ENCODE assay signal across 12 cellular contexts in the genomic region with DNA sequence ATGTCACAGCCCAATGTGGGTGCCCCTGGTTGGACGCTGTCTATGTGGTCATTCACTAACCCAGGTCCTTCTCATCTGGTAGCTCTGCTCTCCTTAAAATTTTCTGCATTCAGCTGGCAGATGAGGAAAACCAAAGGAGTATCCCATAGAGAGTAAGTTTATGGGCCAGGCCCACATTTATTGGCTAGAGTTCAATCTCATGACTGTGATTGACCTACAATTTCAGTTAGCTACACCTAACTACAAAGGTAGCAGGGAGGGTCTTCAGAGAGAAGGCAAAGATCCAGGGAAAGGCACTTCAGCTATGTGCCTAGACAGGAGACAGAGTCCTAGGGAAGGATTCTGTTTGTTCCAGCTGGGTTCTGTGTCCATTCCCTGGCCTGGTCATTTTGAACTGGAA. TPM values are rescaled to one million over a fixed set of nuclear protein-coding genes. Genes with fewer than 3 reads are reported as not detected.
DNase-seq lines count a peak whose midpoint lies in the region; ATAC-seq and TF ChIP-seq lines count a peak whose summit lies in the region.
"Had no signal": no experiment of that assay in that cellular context is flagged by ENCODE, and none has a peak within 500 bp of the region (broad histone marks: within the 10 kb centered on the region; RNA-seq: fewer than 3 reads in every experiment).

No MANE protein-coding gene starts in this region.

- peaks cover 43 to 61% of the 10 kb centered on the region in 2 donors for H3K4me1 Mint-ChIP-seq in natural killer cell
- H3K4me1 Mint-ChIP-seq in Caco-2 (ENCODE audit: low read depth, unreplicated experiment), result no peaks in the 10 kb centered on the region

- 94 to 100% methylated on average over 1 of the region's 1 CpG for WGBS in GM23248 (ENCODE audit: low coverage in 1 of 2, low lambda C conversion rate in 2 of 2, missing lambda C conversion rate in 2 of 2), 2 experiments

- peak overlapping the region; percentile 77 to 98 (median 89) for H3K4me2 ChIP-seq in BLaER1 treated with 17β-estradiol and CSF1 and Interleukin-3, amounts not matched to agents 10 nM and 100 nM
- peak overlapping the region; percentile 51 for H3K4me2 ChIP-seq in GM23248 (ENCODE audit: unreplicated experiment)

- H4K20me1 ChIP-seq in BLaER1 treated with 17β-estradiol and CSF1 and Interleukin-3, amounts not matched to agents 10 nM and 100 nM, result no peaks in the 10 kb centered on the region
- H4K20me1 ChIP-seq in GM23248 (ENCODE audit: insufficient read depth), result no peaks in the 10 kb centered on the region

- no peaks in the 10 kb centered on the region for H3K36me3 ChIP-seq in BLaER1 treated with 17β-estradiol and CSF1 and Interleukin-3, amounts not matched to agents 10 nM and 100 nM
- H3K36me3 ChIP-seq in GM23248 (ENCODE audit: low read depth) (no peaks in the 10 kb centered on the region), Caco-2 (ENCODE audit: control insufficient read depth, insufficient read depth, low read length) (no peaks in the 10 kb centered on the region)

- H3K9me3 ChIP-seq in BLaER1 treated with 17β-estradiol and CSF1 and Interleukin-3, amounts not matched to agents 10 nM and 100 nM (replicated peaks in 1 of 11), result peaks cover 0 to 5% (median 0%) of the 10 kb centered on the region in 11 experiments; a peak in 1 of 22 replicates
- H3K9me3 ChIP-seq in GM23248 (ENCODE audit: low read depth), result no peaks in the 10 kb centered on the region
- no peaks in the 10 kb centered on the region for H3K9me3 ChIP-seq in Caco-2

- CTCF ChIA-PET in Caco-2 (lab: Charles Lee), result no interaction called here

- peak overlapping the region in 3 of 10 experiments; percentile 8 to 30 (median 8); a peak in 3 of 20 replicates for H3K4me3 ChIP-seq in BLaER1 treated with 17β-estradiol and CSF1 and Interleukin-3, amounts not matched to agents 10 nM and 100 nM
- H3K4me3 ChIP-seq in GM23248 (no peak overlapping the region), Caco-2 (ENCODE audit: low read depth, low read length) (no peak overlapping the region)

- peak overlapping the region; percentile 88 to 96 for H3K27ac Mint-ChIP-seq in activated naive CD4-positive, alpha-beta T cell treated with anti-CD3 and anti-CD28 coated beads, Interleukin-2, amount 50 U/mL, for 72 hours
- H3K27ac Mint-ChIP-seq in natural killer cell (peak overlapping the region; percentile 90 to 96), Caco-2 (ENCODE audit: unreplicated experiment) (no peak overlapping the region)

- H3K4me1 ChIP-seq in BLaER1 treated with 17β-estradiol and CSF1 and Interleukin-3, amounts not matched to agents 10 nM and 100 nM, result peaks cover 66 to 72% (median 68%) of the 10 kb centered on the region in 10 experiments
- H3K4me1 ChIP-seq in GM23248 (ENCODE audit: insufficient read depth) (peaks cover 44% of the 10 kb centered on the region), Caco-2 (no peaks in the 10 kb centered on the region)

- POLR2A ChIA-PET in Caco-2 (lab: Charles Lee), result no interaction called here

- H3K9me2 ChIP-seq in GM23248 (ENCODE audit: insufficient read depth), result no peaks in the 10 kb centered on the region

- no peak for ATAC-seq in activated naive CD4-positive, alpha-beta T cell treated with anti-CD3 and anti-CD28 coated beads, Interleukin-2, amount 50 U/mL, for 72 hours
- ATAC-seq in natural killer cell (no peak), GM19452 (IDR thresholded peaks at IDR 0.05; ENCODE audit: unreplicated experiment) (no peak)

- H2AFZ ChIP-seq in GM23248, result no peak overlapping the region

- no peak for DNase-seq in GM23248
- DNase-seq in activated naive CD4-positive, alpha-beta T cell treated with anti-CD3 and anti-CD28 coated beads, Interleukin-2, amount 50 U/mL, for 72 hours (ENCODE audit: low spot score in 2 of 2), result no peak
- no peak for DNase-seq in natural killer cell
- DNase-seq in GM13977 (ENCODE audit: low spot score), result no peak
- no peak for DNase-seq in Caco-2
- no peak for DNase-seq in NCI-H146 (lab: John Stamatoyannopoulos, UW)
- DNase-seq: erythroblast, kidney glomerular epithelial cell, NCI-H187 treated with DMSO at 0.1 percent for 48 hours, NCI-H510A treated with DMSO at 0.1 percent for 48 hours had no signal

- in situ Hi-C loops in GM23248 (cut with MboI) (no loop called here), GM13977 (cut with MboI; ENCODE audit: low pct_unique_long_range_greater_than_20kb, low sequenced_read_pairs, unreplicated experiment) (no loop called here)

- intact Hi-C loops in natural killer cell (cut with micrococcal nuclease) (no loop called here), Caco-2 (cut with micrococcal nuclease; ENCODE audit: unreplicated experiment) (no loop called here)

- peaks cover 51% of the 10 kb centered on the region for H3F3A ChIP-seq in GM23248 (ENCODE audit: insufficient read depth)

- H3K27me3 Mint-ChIP-seq in natural killer cell (ENCODE audit: low read depth in 2 of 2) (no peaks in the 10 kb centered on the region), Caco-2 (ENCODE audit: insufficient read depth, unreplicated experiment) (no peaks in the 10 kb centered on the region)

- H3K9ac ChIP-seq in BLaER1 treated with 17β-estradiol and CSF1 and Interleukin-3, amounts not matched to agents 10 nM and 100 nM, result peak overlapping the region in 9 of 11 experiments; percentile 39 to 70 (median 63); a peak in 16 of 22 replicates
- H3K9ac ChIP-seq in GM23248, result peak overlapping the region; percentile 67; the same call in 1 of the 2 replicates

- H3K9me3 Mint-ChIP-seq in activated naive CD4-positive, alpha-beta T cell treated with anti-CD3 and anti-CD28 coated beads, Interleukin-2, amount 50 U/mL, for 72 hours, result peaks cover 4 to 11% of the 10 kb centered on the region in 2 donors
- H3K9me3 Mint-ChIP-seq in natural killer cell, result no peaks in the 10 kb centered on the region
- no peaks in the 10 kb centered on the region for H3K9me3 Mint-ChIP-seq in Caco-2 (ENCODE audit: unreplicated experiment)

- peak overlapping the region in 9 of 11 experiments; percentile 62 to 86 (median 74); a peak in 18 of 22 replicates for H3K27ac ChIP-seq in BLaER1 treated with 17β-estradiol and CSF1 and Interleukin-3, amounts not matched to agents 10 nM and 100 nM
- H3K27ac ChIP-seq in GM23248, result peak overlapping the region; percentile 93

- H3K36me3 Mint-ChIP-seq in activated naive CD4-positive, alpha-beta T cell treated with anti-CD3 and anti-CD28 coated beads, Interleukin-2, amount 50 U/mL, for 72 hours, result peaks cover 0 to 14% of the 10 kb centered on the region in 2 donors
- H3K36me3 Mint-ChIP-seq in natural killer cell (no peaks in the 10 kb centered on the region), Caco-2 (ENCODE audit: insufficient read depth, unreplicated experiment) (peaks cover 1% of the 10 kb centered on the region)

- TF ChIP-seq CTCF in natural killer cell (IDR thresholded peaks at IDR 0.05), result no peak
- no peak for TF ChIP-seq CTCF in GM13977 (IDR thresholded peaks at IDR 0.05; ENCODE audit: extremely low read depth, insufficient read depth, missing control alignments)
- no peak for TF ChIP-seq CTCF in Caco-2 (IDR thresholded peaks at IDR 0.05; ENCODE audit: insufficient read depth in 1 of 2, low read depth in 1 of 2, low read length in 1 of 2, severe bottlenecking in 1 of 2, unreplicated experiment in 1 of 2)

- BruUV-seq in Caco-2 (replicated peaks; lab: Mats Ljungman, UMichigan), result no TSS peak

- peak overlapping the region; percentile 79 for H3K4me3 Mint-ChIP-seq in natural killer cell
- no peak overlapping the region for H3K4me3 Mint-ChIP-seq in Caco-2 (ENCODE audit: unreplicated experiment)

- H3K79me2 ChIP-seq in GM23248 (ENCODE audit: insufficient read depth), result no peaks in the 10 kb centered on the region

- peaks cover 0 to 10% (median 0%) of the 10 kb centered on the region in 11 experiments; a peak in 5 of 22 replicates for H3K27me3 ChIP-seq in BLaER1 treated with 17β-estradiol and CSF1 and Interleukin-3, amounts not matched to agents 10 nM and 100 nM
- H3K27me3 ChIP-seq in GM23248 (replicated peaks; ENCODE audit: insufficient read depth), result no peaks in the 10 kb centered on the region
- no peaks in the 10 kb centered on the region for H3K27me3 ChIP-seq in Caco-2 (replicated peaks; ENCODE audit: control insufficient read depth, insufficient read depth, low read length)

RNA-seq across cellular contexts. Expression of gene PPIF, which starts 23.7 kb away (rescaled TPM):
- total RNA-seq in GM23248 (2014; rRNA removed; shearing (Covaris generic)), result 18.7 and 24.6 TPM in 2 replicates
- 45.5 and 50.8 TPM in 2 replicates for polyA plus RNA-seq in GM23248 (2016; fragmentation: Nextera tagmentation; extraction: Ambion mirVana)
- 100 to 1,000 TPM in 1 of 2 donors, 10 to 100 TPM in 1; 60.2 to 144 TPM for total RNA-seq in activated naive CD4-positive, alpha-beta T cell treated with anti-CD3 and anti-CD28 coated beads, Interleukin-2, amount 50 U/mL, for 72 hours
- total RNA-seq in natural killer cell (10 to 100 TPM; 59.5 to 99.1 (median 66.3) TPM), Caco-2 (2022) (116 and 133 TPM in 2 replicates)
